7 cellular contexts compared by ENCODE assay signal in genomic region chr5:58582004-58582403, GRCh38. TPM values are rescaled to one million over a fixed set of nuclear protein-coding genes. Genes with fewer than 3 reads are reported as not detected.
DNase-seq lines count a peak whose midpoint lies in the region; FAIRE-seq and TF ChIP-seq lines count a peak whose summit lies in the region.

No MANE protein-coding gene starts in this region.

- H3K9ac ChIP-seq in NT2/D1 (ENCODE audit: insufficient read length, low read depth): peak overlapping the region; percentile 80
- H3K9ac ChIP-seq in endothelial cell of umbilical vein (replicated peaks; ENCODE audit: extremely low read depth, insufficient read depth, low read length): no peak overlapping the region
- H3K9ac ChIP-seq in neuronal stem cell (ENCODE audit: low read depth, low read length, poor library complexity): peak overlapping the region; percentile 10

- H3K4me3 ChIP-seq in NT2/D1 (ENCODE audit: insufficient read length, low read depth) (peak overlapping the region; percentile 84), endothelial cell of umbilical vein (replicated peaks in 1 of 3; ENCODE audit: insufficient read depth in 1 of 3, low read depth in 1 of 3, low read length in 3 of 3) (peak overlapping the region; percentile 45 to 93 (median 80)), neuronal stem cell (ENCODE audit: low read length in 2 of 2) (peak overlapping the region; percentile 85 to 86)

- peak; percentile 20 for DNase-seq in HuH-7 (ENCODE audit: low spot score)
- DNase-seq in NT2/D1 (ENCODE audit: low read depth, low spot score): peak; percentile 22
- no peak for DNase-seq in endothelial cell of umbilical vein (ENCODE audit: low read depth, low spot score)
- peak; percentile 30 for DNase-seq in neuronal stem cell (ENCODE audit: low spot score)
- no peak for DNase-seq in SW 1271 (lab: John Stamatoyannopoulos, UW)
- no peak for DNase-seq in HK-2 (ENCODE audit: unreplicated experiment)
- DNase-seq in A172 (ENCODE audit: low spot score): no peak

- no peak overlapping the region for H2BK5ac ChIP-seq in neuronal stem cell (ENCODE audit: low read length)

- no peak overlapping the region for H3K23ac ChIP-seq in neuronal stem cell (ENCODE audit: low read depth, low read length, poor library complexity)

- dilution Hi-C loops in endothelial cell of umbilical vein (cut with MboI; ENCODE audit: extremely low pct_ligation_motif_present, low sequenced_read_pairs): no loop called here

- H3K4me2 ChIP-seq in endothelial cell of umbilical vein (ENCODE audit: insufficient read depth, low read length): peak overlapping the region; percentile 100
- peak overlapping the region; percentile 82 for H3K4me2 ChIP-seq in neuronal stem cell (ENCODE audit: insufficient read depth, low read length, poor library complexity, severe bottlenecking)

- H3K27ac ChIP-seq in endothelial cell of umbilical vein (ENCODE audit: insufficient read depth, low read depth, low read length) (no peak overlapping the region), neuronal stem cell (replicated peaks; ENCODE audit: low read length) (no peak overlapping the region)

- H3K27me3 ChIP-seq in NT2/D1 (ENCODE audit: insufficient read depth, insufficient read length): peaks cover 38% of the 10 kb centered on the region
- peaks cover 18 to 40% of the 10 kb centered on the region in 2 experiments for H3K27me3 ChIP-seq in endothelial cell of umbilical vein (ENCODE audit: control insufficient read depth in 2 of 2, insufficient read depth in 2 of 2, low read length in 2 of 2)
- peaks cover 0 to 14% (median 6%) of the 10 kb centered on the region in 3 experiments for H3K27me3 ChIP-seq in neuronal stem cell (ENCODE audit: control insufficient read depth in 3 of 3, insufficient read depth in 3 of 3, low read depth in 1 of 3, low read length in 3 of 3)

- no peaks in the 10 kb centered on the region for H3K36me3 ChIP-seq in NT2/D1 (ENCODE audit: insufficient read depth, insufficient read length, low read length)
- H3K36me3 ChIP-seq in endothelial cell of umbilical vein (ENCODE audit: control insufficient read depth in 2 of 2, extremely low read depth in 1 of 2, insufficient read depth in 2 of 2, low read length in 2 of 2): no peaks in the 10 kb centered on the region
- H3K36me3 ChIP-seq in neuronal stem cell (replicated peaks in 1 of 2; ENCODE audit: control insufficient read depth in 2 of 2, insufficient read depth in 2 of 2, low read length in 2 of 2): no peaks in the 10 kb centered on the region

- TF ChIP-seq CTCF in endothelial cell of umbilical vein (IDR thresholded peaks at IDR 0.05; ENCODE audit: extremely low read depth in 1 of 2, insufficient read depth in 1 of 2, low read depth in 1 of 2, low read length in 2 of 2): no peak

- no peak overlapping the region for H3K14ac ChIP-seq in neuronal stem cell (ENCODE audit: low read length)

- CTCF ChIA-PET in endothelial cell of umbilical vein (lab: Charles Lee): interaction anchor here (1.0 to 2.8 kb wide), 4 partner anchors 12 to 231 kb away, joined by 5 to 11 read pairs (median 8); no protein-coding TSS in a partner anchor

- H2BK12ac ChIP-seq in neuronal stem cell (ENCODE audit: low read length): no peak overlapping the region

- H3K9me1 ChIP-seq in endothelial cell of umbilical vein (replicated peaks; ENCODE audit: control insufficient read depth, extremely low read depth, insufficient read depth, low read length): no peaks in the 10 kb centered on the region

- no peak for TF ChIP-seq POLR2A in endothelial cell of umbilical vein (IDR thresholded peaks at IDR 0.05; ENCODE audit: low read depth, low read length)

- no peak for FAIRE-seq in endothelial cell of umbilical vein (lab: Jason Lieb, UNC)

- H3K79me2 ChIP-seq in endothelial cell of umbilical vein (ENCODE audit: control insufficient read depth, insufficient read depth, low read length): no peaks in the 10 kb centered on the region

- no peak overlapping the region for H2BK120ac ChIP-seq in neuronal stem cell (ENCODE audit: low read depth, low read length)

- H4K8ac ChIP-seq in neuronal stem cell (ENCODE audit: low read depth, low read length): no peak overlapping the region

- no peak overlapping the region for H2BK15ac ChIP-seq in neuronal stem cell (ENCODE audit: low read length)

- H2AFZ ChIP-seq in endothelial cell of umbilical vein (ENCODE audit: low read depth, low read length): peak overlapping the region; percentile 98
- peak overlapping the region; percentile 96 for H2AFZ ChIP-seq in neuronal stem cell (ENCODE audit: low read length)

- H4K91ac ChIP-seq in neuronal stem cell (ENCODE audit: low read depth, low read length, poor library complexity): no peak overlapping the region

- POLR2A ChIA-PET in endothelial cell of umbilical vein (lab: Charles Lee): no interaction called here

- no peak overlapping the region for H3K18ac ChIP-seq in neuronal stem cell (ENCODE audit: low read length)

- H3K4ac ChIP-seq in neuronal stem cell (ENCODE audit: low read length): no peak overlapping the region

- no peaks in the 10 kb centered on the region for H3K79me1 ChIP-seq in neuronal stem cell (ENCODE audit: low read depth, low read length)

- no TSS peak for BruUV-seq in endothelial cell of umbilical vein (replicated peaks; lab: Mats Ljungman, UMichigan)

- intact Hi-C loops in endothelial cell of umbilical vein (cut with micrococcal nuclease): loop anchor here (1.0 kb wide), 2 partner anchors 85 to 231 kb away; no protein-coding TSS in a partner anchor

- no peaks in the 10 kb centered on the region for H3K4me1 ChIP-seq in NT2/D1 (ENCODE audit: insufficient read depth, insufficient read length)
- peaks cover 15% of the 10 kb centered on the region for H3K4me1 ChIP-seq in endothelial cell of umbilical vein (ENCODE audit: control insufficient read depth, extremely low read depth, insufficient read depth, low read length)
- H3K4me1 ChIP-seq in neuronal stem cell (ENCODE audit: control insufficient read depth in 2 of 2, insufficient read depth in 1 of 2, low read depth in 1 of 2, low read length in 2 of 2): peaks cover 2 to 9% of the 10 kb centered on the region in 2 donors

- H4K20me1 ChIP-seq in endothelial cell of umbilical vein (replicated peaks; ENCODE audit: control insufficient read depth, extremely low read depth, insufficient read depth, low read length): no peaks in the 10 kb centered on the region

- no peak overlapping the region for H2AK5ac ChIP-seq in neuronal stem cell (ENCODE audit: low read depth, low read length)

- no CpG with 5 or more reads among the region's 17 CpGs for WGBS in neuronal stem cell (ENCODE audit: extremely low coverage in 2 of 2, insufficient read length in 2 of 2, insufficient replicate concordance in 1 of 2), 2 donors

- H3K9me3 ChIP-seq in NT2/D1 (ENCODE audit: insufficient read depth, low read length): no peaks in the 10 kb centered on the region
- H3K9me3 ChIP-seq in endothelial cell of umbilical vein (replicated peaks; ENCODE audit: control insufficient read depth, insufficient read depth, low read length): no peaks in the 10 kb centered on the region
- no peaks in the 10 kb centered on the region for H3K9me3 ChIP-seq in neuronal stem cell (replicated peaks in 1 of 2; ENCODE audit: control insufficient read depth in 2 of 2, insufficient read depth in 1 of 2, low read depth in 1 of 2, low read length in 2 of 2)

TF ChIP-seq in endothelial cell of umbilical vein, 7 proteins besides CTCF, POLR2A, EP300 and RAD21:
- TF ChIP-seq FOS (IDR thresholded peaks at IDR 0.05; ENCODE audit: borderline replicate concordance, insufficient read depth, low read length): no peak
- no peak for TF ChIP-seq JUN (IDR thresholded peaks at IDR 0.05; ENCODE audit: borderline replicate concordance, insufficient read depth, insufficient read length, low read depth)
- TF ChIP-seq EZH2 (IDR thresholded peaks at IDR 0.05; ENCODE audit: borderline replicate concordance, low read depth, low read length, severe bottlenecking): no peak
- TF ChIP-seq MAX (IDR thresholded peaks at IDR 0.05; ENCODE audit: insufficient read depth, insufficient read length): no peak
- no peak for TF ChIP-seq GATA2 (IDR thresholded peaks at IDR 0.05; ENCODE audit: insufficient read depth, insufficient read length, low read depth, low read length)
- TF ChIP-seq MYC (IDR thresholded peaks at IDR 0.05; ENCODE audit: low read depth, low read length): no peak
- TF ChIP-seq POLR2AphosphoS5 (IDR thresholded peaks at IDR 0.05; ENCODE audit: insufficient read depth, low read depth, low read length): no peak

RNA-seq across cellular contexts. Expression of gene RAB3C, which starts 0.9 kb away (rescaled TPM):
- total RNA-seq in endothelial cell of umbilical vein: 0.04 TPM in 1 of 2 replicates, not detected in the other
- polyA plus RNA-seq in endothelial cell of umbilical vein: 0.22 and 0.66 TPM in 2 replicates
- polyA plus RNA-seq in endothelial cell of umbilical vein (2011; cell fraction: cytosol; rRNA removed): 0.37 and 1.2 TPM in 2 replicates
- 0.01 and 0.11 TPM in 2 replicates for polyA plus RNA-seq in endothelial cell of umbilical vein (2011; cell fraction: nucleus; rRNA removed)
- polyA plus RNA-seq in endothelial cell of umbilical vein (2012): 6.1 and 8.0 TPM in 2 replicates
- polyA minus RNA-seq in endothelial cell of umbilical vein: 1.2 and 1.3 TPM in 2 replicates
- not detected for polyA minus RNA-seq in endothelial cell of umbilical vein (2011; cell fraction: cytosol; rRNA and poly(A)+ RNA removed)
- polyA minus RNA-seq in endothelial cell of umbilical vein (2011; cell fraction: nucleus; rRNA and poly(A)+ RNA removed): 1.7 and 1.9 TPM in 2 replicates
- polyA plus RNA-seq in neuronal stem cell (2013, experiment 1 of 2): 7.3 TPM
- polyA plus RNA-seq in neuronal stem cell (2013, experiment 2 of 2): 6.0 TPM
- not detected in 2 replicates for total RNA-seq in A172 (2014; rRNA removed; shearing (Covaris generic))

Comparison
In these comparisons a context has a peak if more than half of its experiments do, and no peak if none do; other contexts are left out.
1. DNase-seq: peak in HuH-7 (single experiment), NT2/D1 (single experiment) and neuronal stem cell (single experiment); none in endothelial cell of umbilical vein (single experiment), SW 1271 (0 of 2), HK-2 (single experiment) and A172 (single experiment).
2. Peak in every context shown above with its lines, with median percentiles within 50 percentile points of each other: H3K4me3 ChIP-seq.